Comparison of ENCODE assay signal across 12 cellular contexts in genomic region chr7:27723086-27723485, GRCh38. TPM values are rescaled to one million over a fixed set of nuclear protein-coding genes. Genes with fewer than 3 reads are reported as not detected.
DNase-seq lines count a peak whose midpoint lies in the region; ATAC-seq and TF ChIP-seq lines count a peak whose summit lies in the region.
"Had no signal": no experiment of that assay in that cellular context is flagged by ENCODE, and none has a peak within 500 bp of the region (broad histone marks: within the 10 kb centered on the region; RNA-seq: fewer than 3 reads in every experiment).

No MANE protein-coding gene starts in this region.

- H3K27ac ChIP-seq in right lobe of liver (no peak overlapping the region), ovary (no peak overlapping the region)
- H3K27ac ChIP-seq: heart left ventricle had no signal

- CTCF ChIA-PET in WTC11 (lab: Charles Lee): interaction anchor here (1.6 kb wide), 1 partner anchor 51 kb away, joined by 4 read pairs; no protein-coding TSS in a partner anchor
- CTCF ChIA-PET in activated CD8-positive, alpha-beta T cell treated with anti-CD3 and anti-CD28 coated beads, Interleukin-2, amount 10 ng/mL, durations not matched to agents 7 days and 5 days (lab: Charles Lee): interaction anchor here (1.4 kb wide), 1 partner anchor 198 kb away, joined by 4 read pairs; no protein-coding TSS in a partner anchor

- H3K36me3 ChIP-seq in right lobe of liver (no peaks in the 10 kb centered on the region), ovary (no peaks in the 10 kb centered on the region)
- H3K36me3 ChIP-seq: heart left ventricle had no signal

- POLR2A ChIA-PET in WTC11 (lab: Charles Lee): no interaction called here
- POLR2A ChIA-PET in activated CD8-positive, alpha-beta T cell treated with anti-CD3 and anti-CD28 coated beads, Interleukin-2, amount 10 ng/mL, durations not matched to agents 7 days and 5 days (lab: Charles Lee): no interaction called here

- DNase-seq in DMS114 treated with DMSO at 0.1 percent for 48 hours (lab: John Stamatoyannopoulos, UW; ENCODE audit: unreplicated experiment) (peak; percentile 23), LNCaP clone FGC (ENCODE audit: low read depth) (peak; percentile 54), WTC11 (ENCODE audit: low spot score) (no peak), right lobe of liver (peak in 1 of 3 donors; percentile 28), ovary (no peak)
- DNase-seq in activated T-cell treated with anti-CD3 and anti-CD28 coated beads, Interleukin-2, amount 50 U/mL, for 24 hours: no peak
- DNase-seq in activated CD8-positive, alpha-beta T cell treated with anti-CD3 and anti-CD28 coated beads, Interleukin-2, amount 10 ng/mL, durations not matched to agents 7 days and 5 days: no peak
- DNase-seq: right cardiac atrium; stimulated activated naive CD4-positive, alpha-beta T cell had no signal

- H3K9me3 Mint-ChIP-seq in WTC11: no peaks in the 10 kb centered on the region
- H3K9me3 Mint-ChIP-seq in activated T-cell treated with anti-CD3 and anti-CD28 coated beads, Interleukin-2, amount 50 U/mL, for 24 hours: no peaks in the 10 kb centered on the region
- H3K9me3 Mint-ChIP-seq in activated CD8-positive, alpha-beta T cell treated with anti-CD3 and anti-CD28 coated beads, Interleukin-2, amount 10 ng/mL, durations not matched to agents 7 days and 5 days (ENCODE audit: insufficient read depth): no peaks in the 10 kb centered on the region

- no peak overlapping the region for H3K27ac Mint-ChIP-seq in WTC11
- H3K27ac Mint-ChIP-seq in activated T-cell treated with anti-CD3 and anti-CD28 coated beads, Interleukin-2, amount 50 U/mL, for 24 hours: no peak overlapping the region
- no peak overlapping the region for H3K27ac Mint-ChIP-seq in activated CD8-positive, alpha-beta T cell treated with anti-CD3 and anti-CD28 coated beads, Interleukin-2, amount 10 ng/mL, durations not matched to agents 7 days and 5 days
- H3K27ac Mint-ChIP-seq: activated naive CD8-positive, alpha-beta T cell had no signal

- H3K27me3 ChIP-seq in right lobe of liver (no peaks in the 10 kb centered on the region), ovary (no peaks in the 10 kb centered on the region)
- H3K27me3 ChIP-seq: heart left ventricle had no signal

- no peak for TF ChIP-seq POLR2A in right lobe of liver (IDR thresholded peaks at IDR 0.05)
- TF ChIP-seq POLR2A in ovary (IDR thresholded peaks at IDR 0.05): no peak

- ATAC-seq in WTC11 (peak; percentile 61; the same call in 1 of the 2 replicates), right lobe of liver (peak; percentile 80 to 92 (median 84)), GM18519 (IDR thresholded peaks at IDR 0.05; ENCODE audit: low FRiP score, unreplicated experiment) (no peak)
- ATAC-seq in activated CD8-positive, alpha-beta T cell treated with anti-CD3 and anti-CD28 coated beads, Interleukin-2, amount 10 ng/mL, durations not matched to agents 7 days and 5 days: no peak

- H3K4me1 ChIP-seq in right lobe of liver (no peaks in the 10 kb centered on the region), ovary (ENCODE audit: insufficient read depth) (no peaks in the 10 kb centered on the region)
- H3K4me1 ChIP-seq: heart left ventricle had no signal

- H3K4me1 Mint-ChIP-seq in WTC11: no peaks in the 10 kb centered on the region
- H3K4me1 Mint-ChIP-seq in activated T-cell treated with anti-CD3 and anti-CD28 coated beads, Interleukin-2, amount 50 U/mL, for 24 hours (ENCODE audit: low read depth): peaks cover 4% of the 10 kb centered on the region
- peaks cover 6% of the 10 kb centered on the region for H3K4me1 Mint-ChIP-seq in activated CD8-positive, alpha-beta T cell treated with anti-CD3 and anti-CD28 coated beads, Interleukin-2, amount 10 ng/mL, durations not matched to agents 7 days and 5 days (ENCODE audit: low read depth)

- TF ChIP-seq CTCF in LNCaP clone FGC (IDR thresholded peaks at IDR 0.05; ENCODE audit: control insufficient read depth, extremely low read depth, insufficient read depth) (peak; percentile 35), WTC11 (IDR thresholded peaks at IDR 0.05) (no peak), right lobe of liver (IDR thresholded peaks at IDR 0.05) (peak in 3 of 4 donors; percentile 19 to 30 (median 28)), ovary (IDR thresholded peaks at IDR 0.05) (no peak)

- TF ChIP-seq EP300 in ovary (IDR thresholded peaks at IDR 0.05): no peak

- intact Hi-C loops in right lobe of liver (cut with DNase I) (no loop called here), ovary (cut with DNase I) (no loop called here)

- no peaks in the 10 kb centered on the region for H3K36me3 Mint-ChIP-seq in WTC11
- no peaks in the 10 kb centered on the region for H3K36me3 Mint-ChIP-seq in activated T-cell treated with anti-CD3 and anti-CD28 coated beads, Interleukin-2, amount 50 U/mL, for 24 hours (ENCODE audit: low read depth)
- H3K36me3 Mint-ChIP-seq in activated CD8-positive, alpha-beta T cell treated with anti-CD3 and anti-CD28 coated beads, Interleukin-2, amount 10 ng/mL, durations not matched to agents 7 days and 5 days (ENCODE audit: low read depth): no peaks in the 10 kb centered on the region
- H3K36me3 Mint-ChIP-seq: activated naive CD8-positive, alpha-beta T cell had no signal

- no peaks in the 10 kb centered on the region for H3K9me3 ChIP-seq in right lobe of liver
- H3K9me3 ChIP-seq in ovary: no peaks in the 10 kb centered on the region
- H3K9me3 ChIP-seq: heart left ventricle had no signal

- H3K27me3 Mint-ChIP-seq in WTC11 (ENCODE audit: low read depth): peaks cover 25% of the 10 kb centered on the region
- H3K27me3 Mint-ChIP-seq in activated T-cell treated with anti-CD3 and anti-CD28 coated beads, Interleukin-2, amount 50 U/mL, for 24 hours: no peaks in the 10 kb centered on the region
- H3K27me3 Mint-ChIP-seq in activated CD8-positive, alpha-beta T cell treated with anti-CD3 and anti-CD28 coated beads, Interleukin-2, amount 10 ng/mL, durations not matched to agents 7 days and 5 days (ENCODE audit: low read depth): peaks cover 3% of the 10 kb centered on the region
- H3K27me3 Mint-ChIP-seq: activated naive CD8-positive, alpha-beta T cell had no signal

- 100% methylated on average over 1 of the region's 1 CpG for WGBS in right lobe of liver (ENCODE audit: insufficient coverage, low coverage, low lambda C conversion rate, missing lambda C conversion rate)
- 50 to 55% (median 52%) methylated on average over 1 of the region's 1 CpG for WGBS in ovary, 3 donors

- H3K4me3 ChIP-seq in LNCaP clone FGC (ENCODE audit: low read depth, low read length): no peak overlapping the region
- H3K4me3 ChIP-seq in right lobe of liver: no peak overlapping the region
- no peak overlapping the region for H3K4me3 ChIP-seq in ovary
- H3K4me3 ChIP-seq: heart left ventricle had no signal

- H3K4me3 Mint-ChIP-seq in WTC11: no peak overlapping the region
- no peak overlapping the region for H3K4me3 Mint-ChIP-seq in activated T-cell treated with anti-CD3 and anti-CD28 coated beads, Interleukin-2, amount 50 U/mL, for 24 hours
- H3K4me3 Mint-ChIP-seq in activated CD8-positive, alpha-beta T cell treated with anti-CD3 and anti-CD28 coated beads, Interleukin-2, amount 10 ng/mL, durations not matched to agents 7 days and 5 days: no peak overlapping the region
- H3K4me3 Mint-ChIP-seq: activated naive CD8-positive, alpha-beta T cell had no signal

TF ChIP-seq in WTC11, 78 proteins besides CTCF, POLR2A, EP300 and RAD21:
- TF ChIP-seq ZNF396 (CRISPR knock-in tag; IDR thresholded peaks at IDR 0.05; ENCODE audit: borderline replicate concordance) (no peak), ZNF121 (CRISPR knock-in tag; IDR thresholded peaks at IDR 0.05) (no peak), HMGA2 (CRISPR knock-in tag; IDR thresholded peaks at IDR 0.05) (no peak), MLX (CRISPR knock-in tag; IDR thresholded peaks at IDR 0.05) (no peak), ZBTB21 (CRISPR knock-in tag; IDR thresholded peaks at IDR 0.05; ENCODE audit: borderline replicate concordance) (no peak), KAT7 (CRISPR knock-in tag; IDR thresholded peaks at IDR 0.05; ENCODE audit: borderline replicate concordance) (no peak), ZNF423 (CRISPR knock-in tag; IDR thresholded peaks at IDR 0.05) (no peak), NR3C1 (CRISPR knock-in tag; conservative IDR thresholded peaks at IDR 0.05; ENCODE audit: low read depth) (no peak)
- TF ChIP-seq, protein P1, sequence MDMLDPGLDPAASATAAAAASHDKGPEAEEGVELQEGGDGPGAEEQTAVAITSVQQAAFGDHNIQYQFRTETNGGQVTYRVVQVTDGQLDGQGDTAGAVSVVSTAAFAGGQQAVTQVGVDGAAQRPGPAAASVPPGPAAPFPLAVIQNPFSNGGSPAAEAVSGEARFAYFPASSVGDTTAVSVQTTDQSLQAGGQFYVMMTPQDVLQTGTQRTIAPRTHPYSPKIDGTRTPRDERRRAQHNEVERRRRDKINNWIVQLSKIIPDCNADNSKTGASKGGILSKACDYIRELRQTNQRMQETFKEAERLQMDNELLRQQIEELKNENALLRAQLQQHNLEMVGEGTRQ (CRISPR knock-in tag; IDR thresholded peaks at IDR 0.05): no peak

RNA-seq across cellular contexts. Expression of gene TAX1BP1, which starts 16.9 kb away (rescaled TPM):
- total RNA-seq in WTC11 (2021) (51.3 to 69.9 TPM (median 52.4 TPM) in 3 replicates), right lobe of liver (10 to 100 TPM; 39.2 to 63.8 (median 47.4) TPM), ovary (100 to 1,000 TPM in 3 of 7 donors, 10 to 100 TPM in 4; 70.3 to 106 (median 96.9) TPM)
- total RNA-seq in activated CD8-positive, alpha-beta T cell treated with anti-CD3 and anti-CD28 coated beads, Interleukin-2, amount 10 ng/mL, durations not matched to agents 7 days and 5 days: 10 to 100 TPM; 53.1 to 53.9 TPM
- 10 to 100 TPM; 69.3 to 83.7 TPM for polyA plus RNA-seq in ovary

Comparison
In these comparisons a context has a peak if more than half of its experiments do, and no peak if none do; other contexts are left out.
1. DNase-seq: peak in DMS114 treated with DMSO at 0.1 percent for 48 hours (single experiment) and LNCaP clone FGC (single experiment); none in WTC11 (single experiment), activated T-cell treated with anti-CD3 and anti-CD28 coated beads, Interleukin-2, amount 50 U/mL, for 24 hours (single experiment), activated CD8-positive, alpha-beta T cell treated with anti-CD3 and anti-CD28 coated beads, Interleukin-2, amount 10 ng/mL, durations not matched to agents 7 days and 5 days (single experiment) and ovary (0 of 5).
2. CTCF ChIP-seq: peak in LNCaP clone FGC (single experiment) and right lobe of liver (3 of 4); none in WTC11 (single experiment) and ovary (0 of 3).
3. ATAC-seq: peak in WTC11 (single experiment) and right lobe of liver (4 of 4); none in GM18519 (single experiment) and activated CD8-positive, alpha-beta T cell treated with anti-CD3 and anti-CD28 coated beads, Interleukin-2, amount 10 ng/mL, durations not matched to agents 7 days and 5 days (single experiment).